ENCODE assay signal across 1 cellular context in genomic region chr3:151372063-151372820, GRCh38.
TF ChIP-seq lines count a peak whose summit lies in the region.

No MANE protein-coding gene starts in this region.

TF ChIP-seq in IMR-90, 13 proteins besides CTCF, POLR2A, EP300 and RAD21 (continued from another document):
- TF ChIP-seq ELK1 (IDR thresholded peaks at IDR 0.05; ENCODE audit: borderline replicate concordance, low read depth, low read length) (no peak), RCOR1 (IDR thresholded peaks at IDR 0.05; ENCODE audit: insufficient replicate concordance, low read length) (no peak), MXI1 (IDR thresholded peaks at IDR 0.05; ENCODE audit: borderline replicate concordance, low read depth, low read length) (no peak), MAFK (IDR thresholded peaks at IDR 0.05; ENCODE audit: low read depth, low read length) (no peak), CEBPB (IDR thresholded peaks at IDR 0.05; ENCODE audit: low read depth, low read length) (no peak), FOS (IDR thresholded peaks at IDR 0.05; ENCODE audit: low read depth, low read length) (no peak), SMC3 (IDR thresholded peaks at IDR 0.05; ENCODE audit: low read depth, low read length) (no peak)
